ENCODE assay signal across 18 cellular contexts in genomic region chr20:38066969-38067716, GRCh38. TPM values are rescaled to one million over a fixed set of nuclear protein-coding genes. Genes with fewer than 3 reads are reported as not detected.
DNase-seq lines count a peak whose midpoint lies in the region; ATAC-seq, FAIRE-seq and TF ChIP-seq lines count a peak whose summit lies in the region.
"Had no signal": no experiment of that assay in that cellular context is flagged by ENCODE, and none has a peak within 500 bp of the region (broad histone marks: within the 10 kb centered on the region; RNA-seq: fewer than 3 reads in every experiment).

No MANE protein-coding gene starts in this region.

- H3K27ac Mint-ChIP-seq in endothelial cell (ENCODE audit: unreplicated experiment) = no peak overlapping the region
- H3K27ac Mint-ChIP-seq: activated naive CD8-positive, alpha-beta T cell treated with anti-CD3 and anti-CD28 coated beads for 36 hours; activated T-helper 1 cell treated with anti-CD3 and anti-CD28 coated beads, Interleukin-12 subunit alpha, Interleukin-12 subunit beta, Interleukin-2, Interleukin-4 antibody, amounts not matched to agents 30 ng/mL and 10 ng/mL and 1 ng/mL, durations not matched to agents 14 hours and 24 hours and 36 hours; mesothelial cell of epicardium; T-cell had no signal

- no peak overlapping the region for H3K4me3 ChIP-seq in SJCRH30
- H3K4me3 ChIP-seq in HepG2 (replicated peaks in 1 of 3; ENCODE audit: insufficient read depth in 1 of 3, low read depth in 2 of 3, low read length in 3 of 3) = no peak overlapping the region
- peak overlapping the region; percentile 0 for H3K4me3 ChIP-seq in psoas muscle
- H3K4me3 ChIP-seq: MG63 had no signal

- WGBS in HepG2 (ENCODE audit: low lambda C conversion rate) = 88% methylated on average over 9 of the region's 9 CpGs
- WGBS in psoas muscle, 3 donors = 23 to 29% (median 24%) methylated on average over 9 of the region's 9 CpGs

- H3K9ac ChIP-seq in HepG2 (ENCODE audit: insufficient read depth, low read depth, low read length) = no peak overlapping the region

- H3K27ac ChIP-seq in SJCRH30 (peak overlapping the region; percentile 37), HepG2 (ENCODE audit: extremely low read length, insufficient read depth, low read length) (peak overlapping the region; percentile 8), psoas muscle (peak overlapping the region; percentile 90)

- H3K36me3 Mint-ChIP-seq in endothelial cell (ENCODE audit: low read depth, unreplicated experiment) = peaks cover 47% of the 10 kb centered on the region

- H3K27me3 Mint-ChIP-seq in endothelial cell (ENCODE audit: unreplicated experiment) = no peaks in the 10 kb centered on the region
- H3K27me3 Mint-ChIP-seq: activated naive CD8-positive, alpha-beta T cell treated with anti-CD3 and anti-CD28 coated beads for 36 hours; stimulated activated naive CD8-positive, alpha-beta T cell treated with anti-CD3 and anti-CD28 coated beads, Interleukin-15, amount 100 ng/mL, for 72 hours; T-cell had no signal

- no peak for FAIRE-seq in HepG2 (lab: Jason Lieb, UNC)
- FAIRE-seq: H54, urothelium cell line had no signal

- no peak for TF ChIP-seq EP300 in HepG2 (IDR thresholded peaks at IDR 0.05; ENCODE audit: low read depth in 2 of 2, low read length in 2 of 2)
- no peak for TF ChIP-seq EP300 in HepG2 (CRISPR knock-in tag; IDR thresholded peaks at IDR 0.05; ENCODE audit: borderline replicate concordance)

- peaks cover 8% of the 10 kb centered on the region for H3K4me1 Mint-ChIP-seq in endothelial cell (ENCODE audit: unreplicated experiment)
- H3K4me1 Mint-ChIP-seq: activated naive CD8-positive, alpha-beta T cell treated with anti-CD3 and anti-CD28 coated beads for 36 hours; stimulated activated naive CD8-positive, alpha-beta T cell treated with anti-CD3 and anti-CD28 coated beads, Interleukin-15, amount 100 ng/mL, for 72 hours had no signal

- intact Hi-C loops in HepG2 (cut with micrococcal nuclease; ENCODE audit: unreplicated experiment) (no loop called here), psoas muscle (cut with DNase I) (loop anchor here in 1 of 2 donors (10.0 kb wide), 1 partner anchor 248 kb away; no protein-coding TSS in a partner anchor)

- ATAC-seq in HepG2 = peak; percentile 66
- peak; percentile 85 to 89 (median 88) for ATAC-seq in psoas muscle
- ATAC-seq in HG03354 (IDR thresholded peaks at IDR 0.05; ENCODE audit: poor library complexity, severe bottlenecking, unreplicated experiment) = no peak
- ATAC-seq in GM18873 (IDR thresholded peaks at IDR 0.05; ENCODE audit: low FRiP score, unreplicated experiment) = no peak
- ATAC-seq: stimulated activated naive CD8-positive, alpha-beta T cell treated with anti-CD3 and anti-CD28 coated beads, Interleukin-15, amount 100 ng/mL, for 72 hours; T-cell had no signal

- no peak for DNase-seq in SJCRH30
- DNase-seq in endothelial cell (ENCODE audit: low spot score) = no peak
- no peak for DNase-seq in HepG2 (ENCODE audit: low spot score)
- no peak for DNase-seq in psoas muscle
- DNase-seq in NCI-H1417 treated with DMSO at 0.1 percent for 48 hours (lab: John Stamatoyannopoulos, UW) = no peak
- no peak for DNase-seq in GM19238 (ENCODE audit: insufficient read length, low spot score)
- DNase-seq: activated naive CD8-positive, alpha-beta T cell treated with anti-CD3 and anti-CD28 coated beads for 36 hours; MG63; NCI-H187; NCI-H446; stimulated activated naive CD8-positive, alpha-beta T cell treated with anti-CD3 and anti-CD28 coated beads, Interleukin-15, amount 100 ng/mL, for 72 hours; T-cell had no signal

- H3K9me3 Mint-ChIP-seq in endothelial cell (ENCODE audit: unreplicated experiment) = no peaks in the 10 kb centered on the region
- H3K9me3 Mint-ChIP-seq: activated T-helper 1 cell treated with anti-CD3 and anti-CD28 coated beads, Interleukin-12 subunit alpha, Interleukin-12 subunit beta, Interleukin-2, Interleukin-4 antibody, amounts not matched to agents 30 ng/mL and 10 ng/mL and 1 ng/mL, durations not matched to agents 14 hours and 24 hours and 36 hours; stimulated activated naive CD8-positive, alpha-beta T cell treated with anti-CD3 and anti-CD28 coated beads, Interleukin-15, amount 100 ng/mL, for 72 hours had no signal

- in situ Hi-C loops in HepG2 (cut with HindIII; ENCODE audit: extremely low pct_ligation_motif_present, low pct_unique_long_range_greater_than_20kb) = loop anchor here (25.0 kb wide), 1 partner anchor 345 kb away; no protein-coding TSS in a partner anchor

- no peak for TF ChIP-seq RAD21 in HepG2 (CRISPR knock-in tag; IDR thresholded peaks at IDR 0.05)

- no peak for TF ChIP-seq CTCF in endothelial cell (IDR thresholded peaks at IDR 0.05; ENCODE audit: unreplicated experiment)
- TF ChIP-seq CTCF in HepG2 (CRISPR knock-in tag; IDR thresholded peaks at IDR 0.05) = no peak
- TF ChIP-seq CTCF in psoas muscle (IDR thresholded peaks at IDR 0.05) = no peak

- no TSS peak for BruUV-seq in HepG2 (replicated peaks; lab: Mats Ljungman, UMichigan)

- CTCF ChIA-PET in HepG2 (lab: Yijun Ruan, JAX; ENCODE audit: low intra/inter-chr PET ratio, low total read pairs) = interaction anchor here (1.1 kb wide), 1 partner anchor 156 kb away, joined by 3 read pairs; no protein-coding TSS in a partner anchor

- no peaks in the 10 kb centered on the region for H3K27me3 ChIP-seq in SJCRH30
- H3K27me3 ChIP-seq in HepG2 (ENCODE audit: control insufficient read depth in 1 of 2, insufficient read depth in 2 of 2, low read length in 2 of 2) = no peaks in the 10 kb centered on the region
- no peaks in the 10 kb centered on the region for H3K27me3 ChIP-seq in psoas muscle (ENCODE audit: insufficient read depth in 3 of 3, low read length in 2 of 3)
- H3K27me3 ChIP-seq: MG63 had no signal

- H3K36me3 ChIP-seq in SJCRH30 (peaks cover 98% of the 10 kb centered on the region), HepG2 (replicated peaks in 1 of 2; ENCODE audit: control insufficient read depth in 1 of 2, insufficient read depth in 2 of 2, low read length in 2 of 2) (peaks cover 59 to 96% of the 10 kb centered on the region in 2 experiments), psoas muscle (ENCODE audit: insufficient read depth in 1 of 2, low read depth in 1 of 2) (peaks cover 14 to 80% of the 10 kb centered on the region in 2 donors)

- H2AFZ ChIP-seq in HepG2 (ENCODE audit: low read length) = no peak overlapping the region

- no peak overlapping the region for H3K4me2 ChIP-seq in HepG2 (ENCODE audit: low read depth, low read length)

- H3K4me1 ChIP-seq in SJCRH30 (peaks cover 15% of the 10 kb centered on the region), HepG2 (ENCODE audit: insufficient read depth, low read length) (peaks cover 9% of the 10 kb centered on the region), psoas muscle (peaks cover 27% of the 10 kb centered on the region)

- peaks cover 6% of the 10 kb centered on the region for H3K9me3 ChIP-seq in SJCRH30 (replicated peaks)
- H3K9me3 ChIP-seq in HepG2 (ENCODE audit: low read length) = no peaks in the 10 kb centered on the region
- H3K9me3 ChIP-seq in psoas muscle = no peaks in the 10 kb centered on the region

- peak overlapping the region; percentile 33 for H3K4me3 Mint-ChIP-seq in endothelial cell (ENCODE audit: unreplicated experiment)
- H3K4me3 Mint-ChIP-seq: activated naive CD8-positive, alpha-beta T cell treated with anti-CD3 and anti-CD28 coated beads for 36 hours; activated T-helper 1 cell treated with anti-CD3 and anti-CD28 coated beads, Interleukin-12 subunit alpha, Interleukin-12 subunit beta, Interleukin-2, Interleukin-4 antibody, amounts not matched to agents 30 ng/mL and 10 ng/mL and 1 ng/mL, durations not matched to agents 14 hours and 24 hours and 36 hours; mesothelial cell of epicardium; stimulated activated naive CD8-positive, alpha-beta T cell treated with anti-CD3 and anti-CD28 coated beads, Interleukin-15, amount 100 ng/mL, for 72 hours; T-cell had no signal

- no peaks in the 10 kb centered on the region for H3K79me2 ChIP-seq in HepG2 (ENCODE audit: insufficient read depth, low read length)

- H4K20me1 ChIP-seq in HepG2 (ENCODE audit: insufficient read depth, low read length) = no peaks in the 10 kb centered on the region

- no peak; a peak in 1 of 4 replicates for TF ChIP-seq POLR2A in HepG2 (IDR thresholded peaks at IDR 0.05; ENCODE audit: insufficient read depth in 1 of 2, low read depth in 2 of 2, low read length in 2 of 2)

- POLR2A ChIA-PET in HepG2 (lab: Yijun Ruan, JAX) = interaction anchor here (1.8 kb wide), 1 partner anchor 77 kb away, joined by 4 read pairs; no protein-coding TSS in a partner anchor

RNA-seq across cellular contexts. Expression of gene RPRD1B, which starts 33.6 kb away (rescaled TPM):
- total RNA-seq in SJCRH30 (2014; rRNA removed; shearing (Covaris generic)) = 55.7 and 56.6 TPM in 2 replicates
- total RNA-seq in endothelial cell (ENCODE audit: unreplicated experiment) (24.1 TPM), HepG2 (2016; rRNA removed; fragmentation: Illumina TruSeq; extraction: Trizol) (41.5 and 45.6 TPM in 2 replicates), psoas muscle (10 to 100 TPM; 32.7 to 55.7 (median 44.4) TPM)
- 88.9 and 116 TPM in 2 replicates for total RNA-seq in HepG2 (2016; cell fraction: cytosol; rRNA removed; fragmentation: Illumina TruSeq; extraction: Trizol; ENCODE audit: low read depth)
- 39.5 and 44.6 TPM in 2 replicates for total RNA-seq in HepG2 (2016; cell fraction: insoluble cytoplasmic fraction; rRNA removed; fragmentation: Illumina TruSeq; extraction: Trizol)
- 25.9 and 26.4 TPM in 2 replicates for total RNA-seq in HepG2 (2016; cell fraction: membrane; rRNA removed; fragmentation: Illumina TruSeq; extraction: Trizol)
- 54.7 and 73.0 TPM in 2 replicates for total RNA-seq in HepG2 (2016; cell fraction: nucleus; rRNA removed; fragmentation: Illumina TruSeq; extraction: Trizol)
- polyA plus RNA-seq in HepG2 (2011; rRNA removed) (29.7 and 31.1 TPM in 2 replicates), psoas muscle (10 to 100 TPM; 14.0 to 29.9 (median 29.4) TPM)
- 16.3 and 23.0 TPM in 2 replicates for polyA plus RNA-seq in HepG2 (2011; cell fraction: cytosol; rRNA removed)
- 23.9 and 28.8 TPM in 2 replicates for polyA plus RNA-seq in HepG2 (2011; cell fraction: nucleus; rRNA removed)
- polyA plus RNA-seq in HepG2 (2012) = 25.6 and 28.2 TPM in 2 replicates
- 1.9 and 2.1 TPM in 2 replicates for polyA plus RNA-seq in HepG2 (2016; cell fraction: cytosol; fragmentation: Illumina TruSeq; extraction: Trizol; ENCODE audit: low read depth)
- 40.0 and 47.0 TPM in 2 replicates for polyA plus RNA-seq in HepG2 (2016; cell fraction: insoluble cytoplasmic fraction; fragmentation: Illumina TruSeq; extraction: Trizol; ENCODE audit: low read depth)
- polyA plus RNA-seq in HepG2 (2016; cell fraction: membrane; fragmentation: Illumina TruSeq; extraction: Trizol; ENCODE audit: low read depth) = 7.1 and 7.5 TPM in 2 replicates
- polyA plus RNA-seq in HepG2 (2016; cell fraction: nucleus; fragmentation: Illumina TruSeq; extraction: Trizol; ENCODE audit: insufficient read depth, low read depth) = 61.9 and 76.1 TPM in 2 replicates
- polyA minus RNA-seq in HepG2 (2011; rRNA and poly(A)+ RNA removed; ENCODE audit: low replicate concordance) = 39.2 and 72.4 TPM in 2 replicates
- 36.2 and 48.9 TPM in 2 replicates for polyA minus RNA-seq in HepG2 (2011; cell fraction: cytosol; rRNA and poly(A)+ RNA removed)
- polyA minus RNA-seq in HepG2 (2011; cell fraction: nucleus; rRNA and poly(A)+ RNA removed) = 98.0 and 104 TPM in 2 replicates

RNA-seq across cellular contexts. Expression of gene TTI1, which starts 33.9 kb away (rescaled TPM):
- total RNA-seq in SJCRH30 (2014; rRNA removed; shearing (Covaris generic)) = 57.5 and 66.0 TPM in 2 replicates
- total RNA-seq in endothelial cell (ENCODE audit: unreplicated experiment) = 31.9 TPM
- total RNA-seq in HepG2 (2016; rRNA removed; fragmentation: Illumina TruSeq; extraction: Trizol) = 39.8 and 51.7 TPM in 2 replicates
- 4.3 and 5.3 TPM in 2 replicates for total RNA-seq in HepG2 (2016; cell fraction: cytosol; rRNA removed; fragmentation: Illumina TruSeq; extraction: Trizol; ENCODE audit: low read depth)
- total RNA-seq in HepG2 (2016; cell fraction: insoluble cytoplasmic fraction; rRNA removed; fragmentation: Illumina TruSeq; extraction: Trizol) = 39.0 and 48.3 TPM in 2 replicates
- 12.1 and 12.8 TPM in 2 replicates for total RNA-seq in HepG2 (2016; cell fraction: membrane; rRNA removed; fragmentation: Illumina TruSeq; extraction: Trizol)
- total RNA-seq in HepG2 (2016; cell fraction: nucleus; rRNA removed; fragmentation: Illumina TruSeq; extraction: Trizol) = 53.4 and 63.7 TPM in 2 replicates
- 21.5 and 22.9 TPM in 2 replicates for polyA plus RNA-seq in HepG2 (2011; rRNA removed)
- polyA plus RNA-seq in HepG2 (2011; cell fraction: cytosol; rRNA removed) = 15.4 and 16.2 TPM in 2 replicates
- polyA plus RNA-seq in HepG2 (2011; cell fraction: nucleus; rRNA removed) = 16.1 and 18.5 TPM in 2 replicates
- 15.4 and 20.9 TPM in 2 replicates for polyA plus RNA-seq in HepG2 (2012)
- 2.1 and 2.4 TPM in 2 replicates for polyA plus RNA-seq in HepG2 (2016; cell fraction: cytosol; fragmentation: Illumina TruSeq; extraction: Trizol; ENCODE audit: low read depth)
- 23.2 and 30.3 TPM in 2 replicates for polyA plus RNA-seq in HepG2 (2016; cell fraction: insoluble cytoplasmic fraction; fragmentation: Illumina TruSeq; extraction: Trizol; ENCODE audit: low read depth)
- polyA plus RNA-seq in HepG2 (2016; cell fraction: membrane; fragmentation: Illumina TruSeq; extraction: Trizol; ENCODE audit: low read depth) = 3.8 and 4.7 TPM in 2 replicates
- 32.5 and 34.5 TPM in 2 replicates for polyA plus RNA-seq in HepG2 (2016; cell fraction: nucleus; fragmentation: Illumina TruSeq; extraction: Trizol; ENCODE audit: insufficient read depth, low read depth)
- polyA minus RNA-seq in HepG2 (2011; rRNA and poly(A)+ RNA removed; ENCODE audit: low replicate concordance) = 67.8 and 87.6 TPM in 2 replicates
- polyA minus RNA-seq in HepG2 (2011; cell fraction: cytosol; rRNA and poly(A)+ RNA removed) = 20.3 and 23.7 TPM in 2 replicates
- 72.5 and 93.6 TPM in 2 replicates for polyA minus RNA-seq in HepG2 (2011; cell fraction: nucleus; rRNA and poly(A)+ RNA removed)
- 10 to 100 TPM; 11.9 to 24.0 (median 14.8) TPM for total RNA-seq in psoas muscle
- 10 to 100 TPM; 11.4 to 29.7 (median 19.5) TPM for polyA plus RNA-seq in psoas muscle

Comparison
In these comparisons a context has a peak if more than half of its experiments do, and no peak if none do; other contexts are left out.
1. H3K27ac ChIP-seq: peak in every context shown above with its lines; median percentile 90 in psoas muscle; 37 in SJCRH30; 8 in HepG2.
2. ATAC-seq: peak in HepG2 (single experiment) and psoas muscle (4 of 4); none in HG03354 (single experiment) and GM18873 (single experiment).